In genomic region chr2:60818272-60818671, GRCh38 we compare ENCODE assay signal across 9 cellular contexts.
DNase-seq lines count a peak whose midpoint lies in the region; ATAC-seq, FAIRE-seq and TF ChIP-seq lines count a peak whose summit lies in the region.
"Had no signal": no experiment of that assay in that cellular context is flagged by ENCODE, and none has a peak within 500 bp of the region (broad histone marks: within the 10 kb centered on the region; RNA-seq: fewer than 3 reads in every experiment).

No MANE protein-coding gene starts in this region.

- no peak overlapping the region for H2AK5ac ChIP-seq in mesendoderm (ENCODE audit: low read length)

- H3K4me2 ChIP-seq in mesendoderm (ENCODE audit: low read length) = no peak overlapping the region

- no peaks in the 10 kb centered on the region for H3K79me2 ChIP-seq in mesendoderm (ENCODE audit: control insufficient read depth, insufficient read depth, low read length)

- no peak overlapping the region for H3K4me3 ChIP-seq in mesendoderm (ENCODE audit: low read length)

- H4K5ac ChIP-seq in mesendoderm (ENCODE audit: low read length) = no peak overlapping the region

- peaks cover 44% of the 10 kb centered on the region for H3K4me1 Mint-ChIP-seq in activated T-helper 1 cell treated with anti-CD3 and anti-CD28 coated beads, Interleukin-12 subunit alpha, Interleukin-12 subunit beta, Interleukin-2, Interleukin-4 antibody, amounts not matched to agents 30 ng/mL and 10 ng/mL and 1 ng/mL, durations not matched to agents 14 hours and 24 hours and 36 hours (ENCODE audit: low read depth)

- no peak overlapping the region for H3K9ac ChIP-seq in mesendoderm (ENCODE audit: low read length)

- H3K27me3 ChIP-seq in mesendoderm (ENCODE audit: insufficient read depth, low read length, poor library complexity) = no peaks in the 10 kb centered on the region

- no peaks in the 10 kb centered on the region for H3K79me1 ChIP-seq in mesendoderm (ENCODE audit: low read length)

- peak; percentile 5 for DNase-seq in AML-193 (lab: John Stamatoyannopoulos, UW)
- DNase-seq in LHCN-M2 (ENCODE audit: low read depth) = peak; percentile 10
- DNase-seq in activated T-helper 1 cell treated with anti-CD3 and anti-CD28 coated beads, Interleukin-12 subunit alpha, Interleukin-12 subunit beta, Interleukin-2, Interleukin-4 antibody, amounts not matched to agents 30 ng/mL and 10 ng/mL and 1 ng/mL, durations not matched to agents 14 hours and 24 hours and 36 hours (ENCODE audit: low spot score) = no peak
- DNase-seq in mesendoderm = peak; percentile 13
- DNase-seq in D721Med (ENCODE audit: insufficient read length, low spot score) = no peak
- DNase-seq in nucleus accumbens (lab: John Stamatoyannopoulos, UW) = no peak
- no peak for DNase-seq in anterior cingulate cortex (lab: John Stamatoyannopoulos, UW)

- ATAC-seq in GM18868 (IDR thresholded peaks at IDR 0.05; ENCODE audit: unreplicated experiment) = no peak

- H2BK120ac ChIP-seq in mesendoderm (ENCODE audit: low read depth, low read length) = no peak overlapping the region

- H3K27me3 Mint-ChIP-seq in activated T-helper 1 cell treated with anti-CD3 and anti-CD28 coated beads, Interleukin-12 subunit alpha, Interleukin-12 subunit beta, Interleukin-2, Interleukin-4 antibody, amounts not matched to agents 30 ng/mL and 10 ng/mL and 1 ng/mL, durations not matched to agents 14 hours and 24 hours and 36 hours (ENCODE audit: insufficient read depth) = no peaks in the 10 kb centered on the region

- H3K36me3 ChIP-seq in mesendoderm (ENCODE audit: control insufficient read depth, insufficient read depth, low read length) = no peaks in the 10 kb centered on the region

- no CpG with 5 or more reads among the region's 4 CpGs for WGBS in mesendoderm (ENCODE audit: extremely low coverage, insufficient coverage, low lambda C conversion rate)

- H3K56ac ChIP-seq in mesendoderm (ENCODE audit: low read length) = no peak overlapping the region

- no peak overlapping the region for H3K23ac ChIP-seq in mesendoderm (ENCODE audit: low read length)

- no peak overlapping the region for H2BK5ac ChIP-seq in mesendoderm (ENCODE audit: low read length)

- peak overlapping the region; percentile 51 for H3K4me3 Mint-ChIP-seq in activated T-helper 1 cell treated with anti-CD3 and anti-CD28 coated beads, Interleukin-12 subunit alpha, Interleukin-12 subunit beta, Interleukin-2, Interleukin-4 antibody, amounts not matched to agents 30 ng/mL and 10 ng/mL and 1 ng/mL, durations not matched to agents 14 hours and 24 hours and 36 hours

- intact Hi-C loops in activated T-helper 1 cell treated with anti-CD3 and anti-CD28 coated beads, Interleukin-12 subunit alpha, Interleukin-12 subunit beta, Interleukin-2, Interleukin-4 antibody, amounts not matched to agents 30 ng/mL and 10 ng/mL and 1 ng/mL, durations not matched to agents 14 hours and 24 hours and 36 hours (cut with micrococcal nuclease) = no loop called here

- H4K8ac ChIP-seq in mesendoderm (ENCODE audit: low read depth, low read length) = no peak overlapping the region

- no peak overlapping the region for H3K18ac ChIP-seq in mesendoderm (ENCODE audit: low read length)

- no peak for TF ChIP-seq CTCF in D721Med (IDR thresholded peaks at IDR 0.05; ENCODE audit: insufficient read depth, missing control alignments)

- no peak overlapping the region for H2BK15ac ChIP-seq in mesendoderm (replicated peaks; ENCODE audit: low read depth)

- no peak overlapping the region for H3K4ac ChIP-seq in mesendoderm (ENCODE audit: low read depth, low read length)

- no peak for FAIRE-seq in D721Med (lab: Jason Lieb, UNC)

- H3K27ac Mint-ChIP-seq in activated T-helper 1 cell treated with anti-CD3 and anti-CD28 coated beads, Interleukin-12 subunit alpha, Interleukin-12 subunit beta, Interleukin-2, Interleukin-4 antibody, amounts not matched to agents 30 ng/mL and 10 ng/mL and 1 ng/mL, durations not matched to agents 14 hours and 24 hours and 36 hours = peak overlapping the region; percentile 91

- no peaks in the 10 kb centered on the region for H3K4me1 ChIP-seq in mesendoderm (ENCODE audit: control insufficient read depth, low read depth, low read length)
- H3K4me1 ChIP-seq: Caco-2 had no signal

- no peak overlapping the region for H3K27ac ChIP-seq in mesendoderm (ENCODE audit: low read depth, low read length)

- no peaks in the 10 kb centered on the region for H3K9me3 Mint-ChIP-seq in activated T-helper 1 cell treated with anti-CD3 and anti-CD28 coated beads, Interleukin-12 subunit alpha, Interleukin-12 subunit beta, Interleukin-2, Interleukin-4 antibody, amounts not matched to agents 30 ng/mL and 10 ng/mL and 1 ng/mL, durations not matched to agents 14 hours and 24 hours and 36 hours

- no peaks in the 10 kb centered on the region for H3K36me3 Mint-ChIP-seq in activated T-helper 1 cell treated with anti-CD3 and anti-CD28 coated beads, Interleukin-12 subunit alpha, Interleukin-12 subunit beta, Interleukin-2, Interleukin-4 antibody, amounts not matched to agents 30 ng/mL and 10 ng/mL and 1 ng/mL, durations not matched to agents 14 hours and 24 hours and 36 hours (ENCODE audit: low read depth)

Comparison
In these comparisons a context has a peak if more than half of its experiments do, and no peak if none do; other contexts are left out.
1. DNase-seq: peak in AML-193 (2 of 2), LHCN-M2 (single experiment) and mesendoderm (single experiment); none in activated T-helper 1 cell treated with anti-CD3 and anti-CD28 coated beads, Interleukin-12 subunit alpha, Interleukin-12 subunit beta, Interleukin-2, Interleukin-4 antibody, amounts not matched to agents 30 ng/mL and 10 ng/mL and 1 ng/mL, durations not matched to agents 14 hours and 24 hours and 36 hours (single experiment), D721Med (single experiment), nucleus accumbens (0 of 56) and anterior cingulate cortex (0 of 58).